In genomic region chr7:19116121-19117080, GRCh38 we compare ENCODE assay signal across 8 cellular contexts. TPM values are rescaled to one million over a fixed set of nuclear protein-coding genes. Genes with fewer than 3 reads are reported as not detected.
A peak's percentile ranks its signal among the peaks of the same experiment; 100 is the strongest.
DNase-seq lines count a peak whose midpoint lies in the region; ATAC-seq, FAIRE-seq and TF ChIP-seq lines count a peak whose summit lies in the region.

No MANE protein-coding gene starts in this region.

- H3K4me3 Mint-ChIP-seq in activated T-cell treated with anti-CD3 and anti-CD28 coated beads, Interleukin-2, amount 50 U/mL, for 4 hours = peak overlapping the region; percentile 41

- no peak for TF ChIP-seq EP300 in K562 (IDR thresholded peaks at IDR 0.05; ENCODE audit: low read length)

- no peaks in the 10 kb centered on the region for H3K36me3 Mint-ChIP-seq in activated T-cell treated with anti-CD3 and anti-CD28 coated beads, Interleukin-2, amount 50 U/mL, for 4 hours (ENCODE audit: insufficient read depth)

- H3K36me3 ChIP-seq in K562 (ENCODE audit: control insufficient read depth, insufficient read depth, low read length) (no peaks in the 10 kb centered on the region), tibial artery (no peaks in the 10 kb centered on the region)

- 22% methylated on average over 50 of the region's 69 CpGs for WGBS in K562 (ENCODE audit: insufficient coverage, low coverage, missing lambda C conversion rate)

- 0 out of 2 replicates have a peak overlapping the region, but pooled peaks have one; percentile 11 for H3K4me2 ChIP-seq in K562 (ENCODE audit: insufficient read depth, low read length)

- H3K27me3 ChIP-seq in K562 (ENCODE audit: control insufficient read depth in 2 of 2, insufficient read depth in 2 of 2, low read length in 2 of 2) = peaks cover 3 to 11% of the 10 kb centered on the region in 2 experiments; a peak in 3 of 5 replicates
- H3K27me3 ChIP-seq in tibial artery = peaks cover 0 to 51% of the 10 kb centered on the region in 2 donors

- no peak overlapping the region for H3K27ac ChIP-seq in K562 (ENCODE audit: extremely low read depth, low read depth, low read length)
- H3K27ac ChIP-seq in tibial artery = peak overlapping the region; percentile 64 to 65

- no peak for FAIRE-seq in K562 (lab: Jason Lieb, UNC)

- intact Hi-C loops in K562 (cut with micrococcal nuclease) (no loop called here), tibial artery (cut with DNase I; ENCODE audit: low total_unique reads) (no loop called here)

- POLR2A ChIA-PET in K562 (lab: Yijun Ruan, JAX) = no interaction called here

- CTCF ChIA-PET in K562 (lab: Yijun Ruan, JAX; ENCODE audit: low intra/inter-chr PET ratio) = no interaction called here

- H3K9me3 ChIP-seq in K562 (replicated peaks; ENCODE audit: control insufficient read depth, insufficient read depth, low read depth, low read length) (no peaks in the 10 kb centered on the region), tibial artery (no peaks in the 10 kb centered on the region)

- H3K9me3 Mint-ChIP-seq in activated T-cell treated with anti-CD3 and anti-CD28 coated beads, Interleukin-2, amount 50 U/mL, for 4 hours = no peaks in the 10 kb centered on the region

- H3K9ac ChIP-seq in K562 (ENCODE audit: insufficient read depth in 1 of 2, low read depth in 2 of 2, low read length in 2 of 2) = no peak overlapping the region; a peak in 1 of 4 replicates

- TF ChIP-seq CTCF in K562 (IDR thresholded peaks at IDR 0.05 in 2 of 3, conservative IDR thresholded peaks at IDR 0.05 in 1 of 3; ENCODE audit: insufficient read depth in 2 of 3, low read depth in 1 of 3, low read length in 3 of 3) (no peak), tibial artery (IDR thresholded peaks at IDR 0.05) (no peak)

- H3K79me2 ChIP-seq in K562 (ENCODE audit: control insufficient read depth, insufficient read depth, low read length) = no peaks in the 10 kb centered on the region

- in situ Hi-C loops in K562 (cut with MboI) = no loop called here

- TF ChIP-seq POLR2A in K562 (conservative IDR thresholded peaks at IDR 0.05) = no peak

- no peak for DNase-seq in activated T-cell treated with anti-CD3 and anti-CD28 coated beads, Interleukin-2, amount 50 U/mL, for 4 hours
- no peak for DNase-seq in activated T-cell treated with anti-CD3 and anti-CD28 coated beads, Interleukin-2, amount 50 U/mL, for 1 hour
- DNase-seq in NCI-H1417 treated with DMSO at 0.1 percent for 48 hours (lab: John Stamatoyannopoulos, UW) = peak; percentile 30
- DNase-seq in K562 (ENCODE audit: extremely low read depth in 1 of 4, low spot score in 3 of 4) = no peak
- DNase-seq in left kidney (ENCODE audit: low read depth, low spot score) = peak; percentile 64
- peak; percentile 22 to 66 for DNase-seq in tibial artery
- no peak for DNase-seq in epidermal melanocyte (ENCODE audit: insufficient read length, low spot score)

- peak in 1 of 2 donors; percentile 35 for ATAC-seq in activated T-cell treated with anti-CD3 and anti-CD28 coated beads, Interleukin-2, amount 50 U/mL, for 4 hours
- ATAC-seq in K562 = no peak; the same call in 2 of the 3 replicates
- ATAC-seq in HG02623 (IDR thresholded peaks at IDR 0.05; ENCODE audit: unreplicated experiment) = no peak

- BruUV-seq in K562 (replicated peaks; lab: Mats Ljungman, UMichigan) = no TSS peak

- H3K27me3 Mint-ChIP-seq in activated T-cell treated with anti-CD3 and anti-CD28 coated beads, Interleukin-2, amount 50 U/mL, for 4 hours (ENCODE audit: low read depth) = peaks cover 62% of the 10 kb centered on the region

- no peaks in the 10 kb centered on the region for H4K20me1 ChIP-seq in K562 (replicated peaks; ENCODE audit: control insufficient read depth, insufficient read depth, low read length)

- no peak for TF ChIP-seq RAD21 in K562 (CRISPR knock-in tag; conservative IDR thresholded peaks at IDR 0.05 in 1 of 2, IDR thresholded peaks at IDR 0.05 in 1 of 2)

- no peak overlapping the region; the same call in 1 of the 2 replicates for H2AFZ ChIP-seq in K562 (ENCODE audit: low read depth, low read length)

- H3K4me3 ChIP-seq in K562 (no peak overlapping the region), tibial artery (peak overlapping the region; percentile 63 to 66)

- H3K9me1 ChIP-seq in K562 (ENCODE audit: control insufficient read depth, insufficient read depth, low read length) = no peaks in the 10 kb centered on the region

- peaks cover 1% of the 10 kb centered on the region for H3K4me1 Mint-ChIP-seq in activated T-cell treated with anti-CD3 and anti-CD28 coated beads, Interleukin-2, amount 50 U/mL, for 4 hours (ENCODE audit: low read depth)

- H3K4me1 ChIP-seq in K562 (replicated peaks in 1 of 2; ENCODE audit: control insufficient read depth in 2 of 2, insufficient read depth in 2 of 2, low read length in 2 of 2) = peaks cover 0 to 11% of the 10 kb centered on the region in 2 experiments; a peak in 2 of 5 replicates
- peaks cover 0 to 25% (median 17%) of the 10 kb centered on the region in 4 donors for H3K4me1 ChIP-seq in tibial artery

TF ChIP-seq in K562, 482 proteins besides CTCF, POLR2A, EP300 and RAD21:
- TF ChIP-seq NR2C2 (CRISPR knock-in tag; IDR thresholded peaks at IDR 0.05) = no peak
- TF ChIP-seq NR2C2 (tag; IDR thresholded peaks at IDR 0.05) = peak; percentile 39; the same call in 1 of the 2 replicates
- TF ChIP-seq SPI1 (IDR thresholded peaks at IDR 0.05; ENCODE audit: borderline replicate concordance, low read depth, low read length) = peak; percentile 10; the same call in 1 of the 2 replicates
- no peak for TF ChIP-seq ZNF707 (CRISPR knock-in tag; conservative IDR thresholded peaks at IDR 0.05)
- no peak for TF ChIP-seq BCL6 (CRISPR knock-in tag; IDR thresholded peaks at IDR 0.05)
- no peak for TF ChIP-seq FOSL1 (tag; conservative IDR thresholded peaks at IDR 0.05)
- TF ChIP-seq EHMT2 (IDR thresholded peaks at IDR 0.05) = no peak
- peak; percentile 32; the same call in 1 of the 2 replicates for TF ChIP-seq GABPA (tag; conservative IDR thresholded peaks at IDR 0.05; ENCODE audit: low read depth)
- TF ChIP-seq ZNF408 (CRISPR knock-in tag; IDR thresholded peaks at IDR 0.05; ENCODE audit: low read depth) = no peak

RNA-seq across cellular contexts. Expression of gene TWIST1, which starts 1.0 kb away (rescaled TPM):
- 1 to 10 TPM in 1 of 3 donors, under 1 TPM in 2; 0.15 to 2.4 (median 0.95) TPM for total RNA-seq in activated T-cell treated with anti-CD3 and anti-CD28 coated beads, Interleukin-2, amount 50 U/mL, for 4 hours
- total RNA-seq in K562 (2011; cell fraction: chromatin; rRNA removed; ENCODE audit: low replicate concordance) = 0.23 and 1.2 TPM in 2 replicates
- total RNA-seq in K562 (2011; cell fraction: nucleolus; rRNA removed) = not detected in 2 replicates
- total RNA-seq in K562 (2011; cell fraction: nucleoplasm; rRNA removed) = 0.59 TPM in 1 of 2 replicates, not detected in the other
- total RNA-seq in K562 (2014; rRNA removed) = 0.12 and 0.86 TPM in 2 replicates
- 0.10 and 0.15 TPM in 2 replicates for total RNA-seq in K562 (2014; rRNA removed; fragmentation: Illumina TruSeq; extraction: Trizol)
- 0.11 and 0.23 TPM in 2 replicates for total RNA-seq in K562 (2015; rRNA removed; fragmentation: Illumina TruSeq; extraction: Trizol)
- total RNA-seq in K562 (2021) = 0.18 and 0.33 TPM in 2 replicates
- polyA plus RNA-seq in K562 (2011; rRNA removed) = 0.10 TPM in 1 of 2 replicates, not detected in the other
- 0.04 and 0.37 TPM in 2 replicates for polyA plus RNA-seq in K562 (2011; cell fraction: cytosol; rRNA removed)
- 0.27 TPM in 1 of 2 replicates, not detected in the other for polyA plus RNA-seq in K562 (2011; cell fraction: nucleus; rRNA removed)
- polyA plus RNA-seq in K562 (2012) = 0.35 and 0.37 TPM in 2 replicates
- polyA plus RNA-seq in K562 (2014; fragmentation: Illumina TruSeq; extraction: Trizol) = 0.15 and 0.25 TPM in 2 replicates
- polyA plus RNA-seq in K562 (2014; fragmentation: Nextera tagmentation; extraction: Ambion mirVana) = not detected
- polyA plus RNA-seq in K562 (2014; rRNA removed) = 0.13 and 0.86 TPM in 2 replicates
- not detected in 2 replicates for polyA minus RNA-seq in K562 (2011; rRNA and poly(A)+ RNA removed)
- polyA minus RNA-seq in K562 (2011; cell fraction: cytosol; rRNA and poly(A)+ RNA removed) = not detected in 2 replicates
- polyA minus RNA-seq in K562 (2011; cell fraction: nucleus; rRNA and poly(A)+ RNA removed) = not detected in 2 replicates

RNA-seq across cellular contexts. Expression of gene FERD3L, which starts 28.8 kb away (rescaled TPM):
- not detected for total RNA-seq in activated T-cell treated with anti-CD3 and anti-CD28 coated beads, Interleukin-2, amount 50 U/mL, for 4 hours
- not detected in 2 replicates for total RNA-seq in K562 (2011; cell fraction: chromatin; rRNA removed; ENCODE audit: low replicate concordance)
- total RNA-seq in K562 (2011; cell fraction: nucleolus; rRNA removed) = not detected in 2 replicates
- total RNA-seq in K562 (2011; cell fraction: nucleoplasm; rRNA removed) = not detected in 2 replicates
- total RNA-seq in K562 (2014; rRNA removed) (not detected in 2 replicates), K562 (2014; rRNA removed; fragmentation: Illumina TruSeq; extraction: Trizol) (not detected in 2 replicates), K562 (2015; rRNA removed; fragmentation: Illumina TruSeq; extraction: Trizol) (not detected in 2 replicates), K562 (2021) (not detected in 2 replicates)
- polyA plus RNA-seq in K562 (2011; rRNA removed) (not detected in 2 replicates), K562 (2014; fragmentation: Illumina TruSeq; extraction: Trizol) (not detected in 2 replicates), K562 (2014; fragmentation: Nextera tagmentation; extraction: Ambion mirVana) (not detected), K562 (2014; rRNA removed) (not detected in 2 replicates)
- polyA plus RNA-seq in K562 (2011; cell fraction: cytosol; rRNA removed) = not detected in 2 replicates
- polyA plus RNA-seq in K562 (2011; cell fraction: nucleus; rRNA removed) = not detected in 2 replicates
- not detected in 2 replicates for polyA plus RNA-seq in K562 (2012)
- not detected in 2 replicates for polyA minus RNA-seq in K562 (2011; rRNA and poly(A)+ RNA removed)
- polyA minus RNA-seq in K562 (2011; cell fraction: cytosol; rRNA and poly(A)+ RNA removed) = not detected in 2 replicates
- not detected in 2 replicates for polyA minus RNA-seq in K562 (2011; cell fraction: nucleus; rRNA and poly(A)+ RNA removed)

Comparison
In these comparisons a context has a peak if more than half of its experiments do, and no peak if none do; other contexts are left out.
1. DNase-seq: peak in NCI-H1417 treated with DMSO at 0.1 percent for 48 hours (single experiment), left kidney (single experiment) and tibial artery (2 of 2); none in activated T-cell treated with anti-CD3 and anti-CD28 coated beads, Interleukin-2, amount 50 U/mL, for 4 hours (single experiment), activated T-cell treated with anti-CD3 and anti-CD28 coated beads, Interleukin-2, amount 50 U/mL, for 1 hour (single experiment), K562 (0 of 4) and epidermal melanocyte (single experiment).